Comparison of ENCODE assay signal across 9 cellular contexts in the genomic region with DNA sequence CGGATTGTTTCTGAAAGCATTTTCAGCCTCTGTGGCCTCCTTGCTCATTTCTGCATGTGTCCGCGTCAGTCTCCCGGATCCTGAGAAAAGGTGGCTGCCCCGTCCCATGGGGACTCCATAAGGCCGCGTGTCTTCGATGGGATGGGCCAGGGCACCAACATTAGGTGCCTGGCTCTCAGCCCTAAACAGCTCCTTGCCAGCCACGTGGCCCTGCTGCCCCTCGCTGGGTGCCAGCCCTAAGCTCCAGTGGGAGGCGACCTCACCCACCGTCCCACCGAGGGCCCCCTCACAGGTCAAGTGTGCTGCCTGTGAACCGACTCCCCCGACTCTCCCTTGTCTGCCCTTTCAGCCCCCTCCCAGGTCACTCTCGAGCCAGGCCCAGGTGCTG. TPM values are rescaled to one million over a fixed set of nuclear protein-coding genes. Genes with fewer than 3 reads are reported as not detected.
A peak's percentile ranks its signal among the peaks of the same experiment; 100 is the strongest.
DNase-seq lines count a peak whose midpoint lies in the region; ATAC-seq and TF ChIP-seq lines count a peak whose summit lies in the region.
"Had no signal": no experiment of that assay in that cellular context is flagged by ENCODE, and none has a peak within 500 bp of the region (broad histone marks: within the 10 kb centered on the region; RNA-seq: fewer than 3 reads in every experiment).

No MANE protein-coding gene starts in this region.

- H3K4me3 ChIP-seq in MG63 = peak overlapping the region; percentile 99
- H3K4me3 ChIP-seq in ectodermal cell (ENCODE audit: insufficient read depth, low read depth, low read length) = peak overlapping the region; percentile 83

- DNase-seq in MG63 (no peak), nephron progenitor cell (no peak), NCI-H1105 (lab: John Stamatoyannopoulos, UW) (no peak), cerebellar nuclear complex (lab: John Stamatoyannopoulos, UW) (no peak)

- peaks cover 11% of the 10 kb centered on the region for H3K27me3 Mint-ChIP-seq in nephron progenitor cell (ENCODE audit: low read depth, poor library complexity)

- peaks cover 45% of the 10 kb centered on the region for H3K36me3 Mint-ChIP-seq in nephron progenitor cell (ENCODE audit: low read depth)

- H3K27ac Mint-ChIP-seq in nephron progenitor cell = no peak overlapping the region

- WGBS in ectodermal cell, 2 experiments = 36 to 40% methylated on average over 16 of the region's 16 CpGs

- no peaks in the 10 kb centered on the region; the same call in none of the 2 replicates for H3K9me3 ChIP-seq in MG63
- H3K9me3 ChIP-seq in ectodermal cell (ENCODE audit: control insufficient read depth, low read length) = no peaks in the 10 kb centered on the region

- H3K27ac ChIP-seq in ectodermal cell (ENCODE audit: insufficient read depth, low read depth, low read length, poor library complexity, severe bottlenecking) = no peak overlapping the region

- TF ChIP-seq CTCF in nephron progenitor cell (IDR thresholded peaks at IDR 0.05) = no peak

- ATAC-seq in GM19023 (IDR thresholded peaks at IDR 0.05; ENCODE audit: unreplicated experiment) (peak; percentile 4), HG02798 (IDR thresholded peaks at IDR 0.05; ENCODE audit: poor library complexity, unreplicated experiment) (no peak), GM18858 (IDR thresholded peaks at IDR 0.05; ENCODE audit: unreplicated experiment) (no peak)

- H3K27me3 ChIP-seq in MG63 = no peaks in the 10 kb centered on the region
- H3K27me3 ChIP-seq in ectodermal cell (ENCODE audit: control insufficient read depth, insufficient read depth, low read length, poor library complexity, severe bottlenecking) = no peaks in the 10 kb centered on the region

- H3K9me3 Mint-ChIP-seq in nephron progenitor cell = no peaks in the 10 kb centered on the region

- H3K4me3 Mint-ChIP-seq in nephron progenitor cell = peak overlapping the region; percentile 82

- peaks cover 41% of the 10 kb centered on the region for H3K4me1 Mint-ChIP-seq in nephron progenitor cell

- peaks cover 10% of the 10 kb centered on the region for H3K4me1 ChIP-seq in ectodermal cell (ENCODE audit: control insufficient read depth, insufficient read depth, low read length)

- H3K36me3 ChIP-seq in MG63 = peaks cover 54% of the 10 kb centered on the region
- peaks cover 12% of the 10 kb centered on the region for H3K36me3 ChIP-seq in ectodermal cell (ENCODE audit: control insufficient read depth, insufficient read depth, low read length)

RNA-seq across cellular contexts. Expression of gene PHYKPL, which starts 0.9 kb away (rescaled TPM):
- total RNA-seq in MG63 (2014; rRNA removed; shearing (Covaris generic); ENCODE audit: low replicate concordance) = 37.7 and 50.9 TPM in 2 replicates
- 33.6 TPM for polyA plus RNA-seq in ectodermal cell (2013, experiment 1 of 4)
- polyA plus RNA-seq in ectodermal cell (2013, experiment 2 of 4) = 38.2 TPM
- 27.4 TPM for polyA plus RNA-seq in ectodermal cell (2013, experiment 3 of 4)
- 38.5 TPM for polyA plus RNA-seq in ectodermal cell (2013, experiment 4 of 4)

RNA-seq across cellular contexts. Expression of gene HNRNPAB, which starts 27.4 kb away (rescaled TPM):
- 250 and 316 TPM in 2 replicates for total RNA-seq in MG63 (2014; rRNA removed; shearing (Covaris generic); ENCODE audit: low replicate concordance)
- polyA plus RNA-seq in ectodermal cell (2013, experiment 1 of 4) = 419 TPM
- polyA plus RNA-seq in ectodermal cell (2013, experiment 2 of 4) = 408 TPM
- 266 TPM for polyA plus RNA-seq in ectodermal cell (2013, experiment 3 of 4)
- 285 TPM for polyA plus RNA-seq in ectodermal cell (2013, experiment 4 of 4)

RNA-seq across cellular contexts. Expression of gene GMCL2, which starts 44.6 kb away (rescaled TPM):
- total RNA-seq in MG63 (2014; rRNA removed; shearing (Covaris generic); ENCODE audit: low replicate concordance) = not detected in 2 replicates
- not detected for polyA plus RNA-seq in ectodermal cell (2013, experiment 1 of 4)
- polyA plus RNA-seq in ectodermal cell (2013, experiment 2 of 4) = not detected
- polyA plus RNA-seq in ectodermal cell (2013, experiment 3 of 4) = not detected
- polyA plus RNA-seq in ectodermal cell (2013, experiment 4 of 4) = not detected
- total RNA-seq: T-helper 2 cell treated with Interferon-gamma antibody and Interleukin-4, amounts not matched to agents 100 ng/mL and 5 ng/mL, for 36 hours had no signal
